In genomic region chr5:136084698-136085097, GRCh38 we compare ENCODE assay signal across 2 cellular contexts.
A peak's percentile ranks its signal among the peaks of the same experiment; 100 is the strongest.
TF ChIP-seq lines count a peak whose summit lies in the region.

No MANE protein-coding gene starts in this region.

TF ChIP-seq in liver, 16 proteins besides CTCF, POLR2A, EP300 and RAD21:
- TF ChIP-seq YY1 (IDR thresholded peaks at IDR 0.05) (peak; percentile 43), FOXA1 (IDR thresholded peaks at IDR 0.05) (no peak)

TF ChIP-seq in HepG2, 621 proteins besides CTCF, POLR2A, EP300 and RAD21:
- TF ChIP-seq TFDP1 (CRISPR knock-in tag; IDR thresholded peaks at IDR 0.05; ENCODE audit: borderline replicate concordance) (no peak), ZBTB20 (CRISPR knock-in tag; IDR thresholded peaks at IDR 0.05; ENCODE audit: borderline replicate concordance, low read depth) (no peak), ZNF740 (CRISPR knock-in tag; IDR thresholded peaks at IDR 0.05) (no peak), ZBTB37 (CRISPR knock-in tag; IDR thresholded peaks at IDR 0.05) (no peak), LBX2 (CRISPR knock-in tag; IDR thresholded peaks at IDR 0.05; ENCODE audit: borderline replicate concordance) (no peak), ZNF496 (CRISPR knock-in tag; IDR thresholded peaks at IDR 0.05; ENCODE audit: insufficient replicate concordance) (no peak), ZNF7 (CRISPR knock-in tag; IDR thresholded peaks at IDR 0.05) (no peak), ZBTB4 (CRISPR knock-in tag; IDR thresholded peaks at IDR 0.05; ENCODE audit: borderline replicate concordance) (no peak), ZBED4 (CRISPR knock-in tag; IDR thresholded peaks at IDR 0.05; ENCODE audit: borderline replicate concordance) (no peak), AGO2 (optimal IDR thresholded peaks at IDR 0.05; ENCODE audit: low read depth, low read length) (no peak), MTF1 (CRISPR knock-in tag; IDR thresholded peaks at IDR 0.05) (no peak)
TF ChIP-seq in HepG2: peak in this region for 0.
